1 cellular context compared by ENCODE assay signal in the genomic region with DNA sequence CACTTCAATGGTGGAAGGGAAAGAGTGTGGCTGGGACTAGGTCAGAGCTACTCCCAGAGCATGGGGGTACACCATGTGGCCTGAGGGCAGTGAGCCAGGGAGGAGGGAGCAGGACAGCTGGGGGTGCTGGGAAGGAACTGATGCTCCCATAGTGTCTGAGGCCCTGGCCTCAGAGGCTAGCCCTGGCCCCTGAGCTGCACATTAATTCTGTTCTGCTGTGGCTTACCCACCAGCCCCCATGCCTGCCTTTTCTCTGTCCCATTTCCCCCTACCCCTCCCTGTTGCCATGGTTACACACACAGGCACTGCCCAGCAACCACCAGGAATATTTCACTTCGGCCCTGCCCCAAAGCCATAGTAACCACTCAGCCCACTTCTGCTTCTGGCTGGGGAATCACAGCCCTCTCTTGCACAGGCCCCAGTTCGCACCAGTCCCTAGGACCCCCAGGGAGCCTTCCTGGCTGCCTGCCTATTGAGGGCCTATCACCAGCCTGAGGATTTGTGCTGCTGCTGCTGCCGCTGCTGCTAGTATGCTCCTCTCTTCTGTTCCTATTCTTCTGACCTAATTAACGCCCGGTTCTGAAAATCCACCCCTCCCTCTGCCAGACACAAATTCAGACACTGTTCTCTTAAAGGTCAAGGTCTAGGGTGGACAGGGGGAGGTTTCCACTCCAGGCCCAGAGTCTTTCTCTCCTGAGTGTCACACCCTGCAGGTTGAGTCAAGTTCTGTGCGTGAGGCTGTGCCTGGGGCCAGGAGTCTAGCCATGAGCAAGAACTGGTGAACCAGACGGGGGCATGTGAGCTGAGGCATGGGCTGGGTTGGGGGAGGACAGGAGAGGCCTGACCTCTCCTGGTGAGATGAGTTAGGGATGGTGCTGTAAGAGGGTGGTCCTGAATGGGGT.
TF ChIP-seq lines count a peak whose summit lies in the region.

No MANE protein-coding gene starts in this region.

TF ChIP-seq in SK-N-SH, 30 proteins besides CTCF, POLR2A, EP300 and RAD21 (continued from another document):
- TF ChIP-seq MXI1 (IDR thresholded peaks at IDR 0.05; ENCODE audit: low read depth, low read length) (peak; percentile 67; the same call in 1 of the 2 replicates), FOXJ3 (CRISPR knock-in tag; IDR thresholded peaks at IDR 0.05) (peak; percentile 68), GATA2 (CRISPR knock-in tag; IDR thresholded peaks at IDR 0.05) (0 out of 2 replicates have a peak, but pooled peaks have one; percentile 16)
